8 cellular contexts compared by ENCODE assay signal in the genomic region with DNA sequence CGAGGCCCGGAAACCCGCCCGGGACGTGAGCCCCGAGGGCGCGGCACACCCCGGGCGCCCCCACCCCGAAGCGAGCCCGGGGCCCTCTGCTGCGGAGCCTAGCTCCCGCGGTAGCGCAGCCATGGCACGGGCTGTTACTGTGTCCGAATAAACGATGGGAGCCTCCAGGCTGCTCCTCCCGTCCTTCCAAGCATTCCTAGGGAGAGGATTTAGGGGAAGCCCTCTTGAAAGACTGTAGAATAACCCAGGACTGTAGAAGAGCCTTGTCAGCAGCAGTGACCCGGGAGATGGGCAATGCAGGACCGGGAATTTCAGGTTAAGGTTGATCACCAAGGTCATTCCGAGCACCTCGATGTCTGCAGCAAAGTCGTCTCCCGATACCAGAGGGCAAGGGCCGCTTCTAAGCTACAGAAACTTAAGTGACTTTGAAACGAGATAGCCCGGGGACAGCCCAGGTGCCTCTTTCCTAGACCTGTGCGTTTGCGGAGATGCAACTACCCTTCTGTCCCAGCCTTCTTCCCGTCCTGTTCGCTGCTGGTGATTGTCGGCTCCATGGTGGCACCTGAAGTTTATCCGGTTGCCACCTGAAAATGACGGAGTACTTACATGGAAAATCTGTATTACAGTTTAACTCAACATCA. TPM values are rescaled to one million over a fixed set of nuclear protein-coding genes. Genes with fewer than 3 reads are reported as not detected.
DNase-seq lines count a peak whose midpoint lies in the region; ATAC-seq and TF ChIP-seq lines count a peak whose summit lies in the region.

No MANE protein-coding gene starts in this region.

- H3K27me3 ChIP-seq in gastroesophageal sphincter (no peaks in the 10 kb centered on the region), rectal smooth muscle tissue (ENCODE audit: control insufficient read depth, insufficient read depth, low read length) (no peaks in the 10 kb centered on the region)

- H3K27ac ChIP-seq in gastroesophageal sphincter, result peak overlapping the region; percentile 26 to 90 (median 88)
- peak overlapping the region; percentile 57 for H3K27ac ChIP-seq in rectal smooth muscle tissue (ENCODE audit: low read depth, low read length)

- DNase-seq in NCI-H748 (lab: John Stamatoyannopoulos, UW; ENCODE audit: unreplicated experiment) (peak; percentile 58), NCI-H748 treated with DMSO at 0.1 percent for 48 hours (lab: John Stamatoyannopoulos, UW) (no peak), LNCaP clone FGC (ENCODE audit: low read depth) (no peak), NCI-H774 (lab: John Stamatoyannopoulos, UW) (no peak), kidney tubule cell (ENCODE audit: low spot score) (no peak)
- DNase-seq in activated T-cell treated with anti-CD3 and anti-CD28 coated beads, Interleukin-2, amount 50 U/mL, for 72 hours, result peak; percentile 15 to 30

- no peak for ATAC-seq in activated T-cell treated with anti-CD3 and anti-CD28 coated beads, Interleukin-2, amount 50 U/mL, for 72 hours (replicated peaks in 1 of 2)
- ATAC-seq in gastroesophageal sphincter, result no peak

- H3K9me3 ChIP-seq in gastroesophageal sphincter, result no peaks in the 10 kb centered on the region

- H3K4me1 ChIP-seq in gastroesophageal sphincter (peaks cover 0 to 27% (median 4%) of the 10 kb centered on the region in 3 donors), rectal smooth muscle tissue (ENCODE audit: control insufficient read depth, insufficient read depth, low read length) (peaks cover 3% of the 10 kb centered on the region)

- peaks cover 24% of the 10 kb centered on the region for H3K4me1 Mint-ChIP-seq in activated T-cell treated with anti-CD3 and anti-CD28 coated beads, Interleukin-2, amount 50 U/mL, for 72 hours (ENCODE audit: low read depth)

- no peaks in the 10 kb centered on the region for H3K36me3 ChIP-seq in gastroesophageal sphincter
- no peaks in the 10 kb centered on the region for H3K36me3 ChIP-seq in rectal smooth muscle tissue (ENCODE audit: control insufficient read depth, insufficient read depth, low read length)

- peak overlapping the region; percentile 80 to 82 for H3K4me3 Mint-ChIP-seq in activated T-cell treated with anti-CD3 and anti-CD28 coated beads, Interleukin-2, amount 50 U/mL, for 72 hours

- TF ChIP-seq EP300 in gastroesophageal sphincter (IDR thresholded peaks at IDR 0.05), result no peak

- H3K27ac Mint-ChIP-seq in activated T-cell treated with anti-CD3 and anti-CD28 coated beads, Interleukin-2, amount 50 U/mL, for 72 hours, result peak overlapping the region; percentile 58

- no peak for TF ChIP-seq POLR2A in gastroesophageal sphincter (IDR thresholded peaks at IDR 0.05)

- no peaks in the 10 kb centered on the region for H3K9me3 Mint-ChIP-seq in activated T-cell treated with anti-CD3 and anti-CD28 coated beads, Interleukin-2, amount 50 U/mL, for 72 hours

- 4% methylated on average over 9 to 15 of the region's 37 CpGs for WGBS in gastroesophageal sphincter (ENCODE audit: low coverage in 1 of 2), 2 donors

- peaks cover 20% of the 10 kb centered on the region for H3K27me3 Mint-ChIP-seq in activated T-cell treated with anti-CD3 and anti-CD28 coated beads, Interleukin-2, amount 50 U/mL, for 72 hours (ENCODE audit: low read depth)

- H3K4me3 ChIP-seq in LNCaP clone FGC (ENCODE audit: low read depth, low read length), result peak overlapping the region; percentile 55
- H3K4me3 ChIP-seq in gastroesophageal sphincter, result peak overlapping the region; percentile 69 to 76
- peak overlapping the region; percentile 60 for H3K4me3 ChIP-seq in rectal smooth muscle tissue (ENCODE audit: low read length)

- no peaks in the 10 kb centered on the region for H3K36me3 Mint-ChIP-seq in activated T-cell treated with anti-CD3 and anti-CD28 coated beads, Interleukin-2, amount 50 U/mL, for 72 hours (ENCODE audit: insufficient read depth in 2 of 2)

- peak overlapping the region; percentile 16 for H3K9ac ChIP-seq in rectal smooth muscle tissue (ENCODE audit: low read length)

- TF ChIP-seq CTCF in LNCaP clone FGC (IDR thresholded peaks at IDR 0.05; ENCODE audit: control insufficient read depth, extremely low read depth, insufficient read depth) (no peak), gastroesophageal sphincter (IDR thresholded peaks at IDR 0.05) (peak in 1 of 4 experiments; percentile 5)

RNA-seq across cellular contexts. Expression of a gene that starts 0.7 kb away (rescaled TPM):
- 10 to 100 TPM; 29.6 to 37.2 TPM for total RNA-seq in activated T-cell treated with anti-CD3 and anti-CD28 coated beads, Interleukin-2, amount 50 U/mL, for 72 hours
- 10 to 100 TPM; 24.3 to 41.9 (median 31.2) TPM for total RNA-seq in gastroesophageal sphincter

RNA-seq across cellular contexts. Expression of a gene that starts 39.4 kb away (rescaled TPM):
- 100 to 1,000 TPM; 128 to 143 TPM for total RNA-seq in activated T-cell treated with anti-CD3 and anti-CD28 coated beads, Interleukin-2, amount 50 U/mL, for 72 hours
- total RNA-seq in gastroesophageal sphincter, result 100 to 1,000 TPM; 172 to 226 (median 193) TPM

Comparison
In these comparisons a context has a peak if more than half of its experiments do, and no peak if none do; other contexts are left out.
1. DNase-seq: peak in NCI-H748 (single experiment) and activated T-cell treated with anti-CD3 and anti-CD28 coated beads, Interleukin-2, amount 50 U/mL, for 72 hours (2 of 2); none in NCI-H748 treated with DMSO at 0.1 percent for 48 hours (single experiment), LNCaP clone FGC (single experiment), NCI-H774 (single experiment) and kidney tubule cell (single experiment).
2. Peak in every context shown above with its lines, with median percentiles within 50 percentile points of each other: H3K4me3 ChIP-seq.